Comparison of ENCODE assay signal across 10 cellular contexts in genomic region chr1:230073371-230074035, GRCh38. TPM values are rescaled to one million over a fixed set of nuclear protein-coding genes. Genes with fewer than 3 reads are reported as not detected.
DNase-seq lines count a peak whose midpoint lies in the region; ATAC-seq and TF ChIP-seq lines count a peak whose summit lies in the region.
"Had no signal": no experiment of that assay in that cellular context is flagged by ENCODE, and none has a peak within 500 bp of the region (broad histone marks: within the 10 kb centered on the region; RNA-seq: fewer than 3 reads in every experiment).

No MANE protein-coding gene starts in this region.

- H3K4me3 ChIP-seq in GM23248 = no peak overlapping the region
- no peak overlapping the region for H3K4me3 ChIP-seq in esophagus (ENCODE audit: low read depth in 1 of 2, low read length in 2 of 2)
- no peak overlapping the region for H3K4me3 ChIP-seq in sigmoid colon
- H3K4me3 ChIP-seq: upper lobe of right lung had no signal

- no peak for TF ChIP-seq EP300 in sigmoid colon (IDR thresholded peaks at IDR 0.05)

- H3K36me3 ChIP-seq in GM23248 (ENCODE audit: low read depth) (no peaks in the 10 kb centered on the region), esophagus (ENCODE audit: control insufficient read depth in 2 of 2, insufficient read depth in 2 of 2, low read length in 1 of 2) (no peaks in the 10 kb centered on the region), sigmoid colon (no peaks in the 10 kb centered on the region)
- H3K36me3 ChIP-seq: upper lobe of right lung had no signal

- H3F3A ChIP-seq in GM23248 (ENCODE audit: insufficient read depth) = peaks cover 18% of the 10 kb centered on the region

- H3K27me3 Mint-ChIP-seq in naive thymus-derived CD8-positive, alpha-beta T cell = no peaks in the 10 kb centered on the region

- ATAC-seq in HG02571 (IDR thresholded peaks at IDR 0.05; ENCODE audit: unreplicated experiment) = no peak
- ATAC-seq in GM21619 (IDR thresholded peaks at IDR 0.05; ENCODE audit: unreplicated experiment) = no peak
- no peak for ATAC-seq in naive thymus-derived CD8-positive, alpha-beta T cell
- ATAC-seq: upper lobe of right lung had no signal

- H3K4me1 ChIP-seq in GM23248 (ENCODE audit: insufficient read depth) (peaks cover 55% of the 10 kb centered on the region), esophagus (ENCODE audit: control insufficient read depth in 2 of 2, insufficient read depth in 2 of 2, low read length in 1 of 2) (peaks cover 5 to 11% of the 10 kb centered on the region in 2 donors), sigmoid colon (peaks cover 0 to 44% (median 30%) of the 10 kb centered on the region in 4 donors)

- peak overlapping the region in 3 of 10 donors; percentile 33 to 60 (median 45) for H3K27ac Mint-ChIP-seq in naive thymus-derived CD8-positive, alpha-beta T cell

- peaks cover 39 to 73% (median 64%) of the 10 kb centered on the region in 4 donors for H3K4me1 Mint-ChIP-seq in naive thymus-derived CD8-positive, alpha-beta T cell

- peaks cover 17% of the 10 kb centered on the region; the same call in 1 of the 2 replicates for H4K20me1 ChIP-seq in GM23248 (ENCODE audit: insufficient read depth)

- POLR2A ChIA-PET in naive thymus-derived CD8-positive, alpha-beta T cell (lab: Charles Lee) = no interaction called here

- peak overlapping the region; percentile 65 for H3K9ac ChIP-seq in GM23248

- in situ Hi-C loops in GM23248 (cut with MboI) = no loop called here

- peak overlapping the region; percentile 49 for H3K4me2 ChIP-seq in GM23248 (ENCODE audit: unreplicated experiment)

- peak; percentile 82 for DNase-seq in GM23248
- peak; percentile 82 for DNase-seq in RPMI7951 (ENCODE audit: low read depth)
- DNase-seq in sigmoid colon = peak; percentile 53
- no peak for DNase-seq in Kasumi-1 (lab: John Stamatoyannopoulos, UW)
- DNase-seq in naive thymus-derived CD8-positive, alpha-beta T cell = no peak
- DNase-seq: activated effector memory CD4-positive, alpha-beta T cell treated with anti-CD3 and anti-CD28 coated beads, Interleukin-2, amount 50 U/mL, for 16 hours; upper lobe of right lung had no signal

- peaks cover 0 to 14% (median 0%) of the 10 kb centered on the region in 3 donors for H3K36me3 Mint-ChIP-seq in naive thymus-derived CD8-positive, alpha-beta T cell

- 26 to 34% methylated on average over 3 to 4 of the region's 4 CpGs for WGBS in GM23248 (ENCODE audit: low coverage in 1 of 2, low lambda C conversion rate in 2 of 2, missing lambda C conversion rate in 2 of 2), 2 experiments
- 37 to 54% methylated on average over 4 of the region's 4 CpGs for WGBS in esophagus, 2 donors
- WGBS in sigmoid colon, 2 donors = 82 to 88% methylated on average over 4 of the region's 4 CpGs

- no peaks in the 10 kb centered on the region for H3K9me2 ChIP-seq in GM23248 (ENCODE audit: insufficient read depth)

- no peak overlapping the region for H2AFZ ChIP-seq in GM23248

- H3K79me2 ChIP-seq in GM23248 (ENCODE audit: insufficient read depth) = peaks cover 100% of the 10 kb centered on the region

- no peak overlapping the region for H3K4me3 Mint-ChIP-seq in naive thymus-derived CD8-positive, alpha-beta T cell

- H3K27ac ChIP-seq in GM23248 (peak overlapping the region; percentile 77), esophagus (ENCODE audit: low read depth in 2 of 2, low read length in 1 of 2) (peak overlapping the region; percentile 48 to 88), sigmoid colon (no peak overlapping the region)
- H3K27ac ChIP-seq: upper lobe of right lung had no signal

- intact Hi-C loops in sigmoid colon (cut with DNase I) = no loop called here

- TF ChIP-seq CTCF in sigmoid colon (IDR thresholded peaks at IDR 0.05) = no peak

- H3K9me3 Mint-ChIP-seq in naive thymus-derived CD8-positive, alpha-beta T cell = no peaks in the 10 kb centered on the region

- H3K27me3 ChIP-seq in GM23248 (replicated peaks; ENCODE audit: insufficient read depth) (no peaks in the 10 kb centered on the region), esophagus (ENCODE audit: control insufficient read depth in 1 of 2, insufficient read depth in 2 of 2, low read length in 2 of 2) (no peaks in the 10 kb centered on the region), sigmoid colon (no peaks in the 10 kb centered on the region)
- H3K27me3 ChIP-seq: upper lobe of right lung had no signal

- TF ChIP-seq POLR2A in sigmoid colon (IDR thresholded peaks at IDR 0.05) = no peak

- H3K9me3 ChIP-seq in GM23248 (ENCODE audit: low read depth) (no peaks in the 10 kb centered on the region), esophagus (ENCODE audit: control insufficient read depth in 2 of 2, insufficient read depth in 1 of 2, low read depth in 1 of 2, low read length in 1 of 2) (no peaks in the 10 kb centered on the region), sigmoid colon (no peaks in the 10 kb centered on the region)
- H3K9me3 ChIP-seq: upper lobe of right lung had no signal

RNA-seq across cellular contexts. Expression of gene GALNT2, which starts 6.5 kb away (rescaled TPM):
- total RNA-seq in GM23248 (2014; rRNA removed; shearing (Covaris generic)) = 103 and 111 TPM in 2 replicates
- polyA plus RNA-seq in GM23248 (2016; fragmentation: Nextera tagmentation; extraction: Ambion mirVana) (121 and 124 TPM in 2 replicates), esophagus (10 to 100 TPM; 11.2 to 15.3 TPM), sigmoid colon (10 to 100 TPM in 1 of 3 donors, 1 to 10 TPM in 2; 8.4 to 43.8 (median 9.5) TPM)
- total RNA-seq in RPMI7951 (2014; rRNA removed; shearing (Covaris generic)) = 26.6 and 33.3 TPM in 2 replicates
- 10 to 100 TPM; 32.6 to 38.5 (median 37.8) TPM for total RNA-seq in sigmoid colon
- 10 to 100 TPM; 20.6 to 22.2 TPM for total RNA-seq in naive thymus-derived CD8-positive, alpha-beta T cell
- polyA plus RNA-seq in naive thymus-derived CD8-positive, alpha-beta T cell = 10 to 100 TPM; 10.7 to 15.3 (median 11.0) TPM

Comparison
In these comparisons a context has a peak if more than half of its experiments do, and no peak if none do; other contexts are left out.
1. DNase-seq: peak in GM23248 (single experiment), RPMI7951 (single experiment) and sigmoid colon (single experiment); none in Kasumi-1 (0 of 2) and naive thymus-derived CD8-positive, alpha-beta T cell (0 of 10).
2. H3K27ac ChIP-seq: peak in GM23248 (single experiment) and esophagus (2 of 2); none in sigmoid colon (0 of 4).